In the genomic region with DNA sequence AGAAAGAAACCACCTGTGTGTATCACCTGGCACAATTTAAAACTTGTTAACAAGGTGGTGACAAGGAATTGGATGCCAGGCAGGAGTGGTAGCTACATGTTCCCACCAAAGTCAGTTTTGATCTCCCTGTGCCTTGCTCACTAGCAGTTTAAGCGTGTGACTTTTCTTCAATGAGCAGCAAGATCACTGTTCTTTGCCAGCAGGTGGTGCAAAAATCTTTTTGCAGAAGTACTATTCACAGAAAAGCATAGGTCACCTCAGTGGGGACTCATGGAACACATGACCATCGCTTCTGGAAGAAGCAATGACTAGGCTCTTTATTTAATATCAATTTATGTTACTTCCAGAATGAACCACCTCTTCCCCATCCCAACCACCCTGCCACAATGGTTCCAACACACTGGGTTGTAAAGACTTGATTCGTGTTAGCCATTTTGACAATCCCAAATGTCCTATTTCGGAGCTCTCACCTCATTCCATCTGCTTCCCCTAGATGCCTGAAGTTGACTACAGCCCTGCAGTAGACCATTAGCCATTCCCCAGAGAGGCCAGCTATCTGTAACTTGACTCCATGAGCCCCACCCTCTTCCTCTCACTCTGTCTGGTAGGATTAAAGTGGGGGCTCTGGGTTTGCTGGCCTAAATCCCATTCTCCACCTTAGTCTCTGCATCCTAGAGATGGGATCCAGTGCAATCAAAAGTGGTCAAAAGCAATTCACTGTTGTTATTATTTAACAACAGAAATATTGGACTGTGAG, we compare ENCODE assay signal across 1 cellular context.
A peak's percentile ranks its signal among the peaks of the same experiment; 100 is the strongest.
TF ChIP-seq lines count a peak whose summit lies in the region.

No MANE protein-coding gene starts in this region.

TF ChIP-seq in GM23338, 12 proteins besides CTCF, POLR2A, EP300 and RAD21 (continued from another document):
- TF ChIP-seq, protein P1, sequence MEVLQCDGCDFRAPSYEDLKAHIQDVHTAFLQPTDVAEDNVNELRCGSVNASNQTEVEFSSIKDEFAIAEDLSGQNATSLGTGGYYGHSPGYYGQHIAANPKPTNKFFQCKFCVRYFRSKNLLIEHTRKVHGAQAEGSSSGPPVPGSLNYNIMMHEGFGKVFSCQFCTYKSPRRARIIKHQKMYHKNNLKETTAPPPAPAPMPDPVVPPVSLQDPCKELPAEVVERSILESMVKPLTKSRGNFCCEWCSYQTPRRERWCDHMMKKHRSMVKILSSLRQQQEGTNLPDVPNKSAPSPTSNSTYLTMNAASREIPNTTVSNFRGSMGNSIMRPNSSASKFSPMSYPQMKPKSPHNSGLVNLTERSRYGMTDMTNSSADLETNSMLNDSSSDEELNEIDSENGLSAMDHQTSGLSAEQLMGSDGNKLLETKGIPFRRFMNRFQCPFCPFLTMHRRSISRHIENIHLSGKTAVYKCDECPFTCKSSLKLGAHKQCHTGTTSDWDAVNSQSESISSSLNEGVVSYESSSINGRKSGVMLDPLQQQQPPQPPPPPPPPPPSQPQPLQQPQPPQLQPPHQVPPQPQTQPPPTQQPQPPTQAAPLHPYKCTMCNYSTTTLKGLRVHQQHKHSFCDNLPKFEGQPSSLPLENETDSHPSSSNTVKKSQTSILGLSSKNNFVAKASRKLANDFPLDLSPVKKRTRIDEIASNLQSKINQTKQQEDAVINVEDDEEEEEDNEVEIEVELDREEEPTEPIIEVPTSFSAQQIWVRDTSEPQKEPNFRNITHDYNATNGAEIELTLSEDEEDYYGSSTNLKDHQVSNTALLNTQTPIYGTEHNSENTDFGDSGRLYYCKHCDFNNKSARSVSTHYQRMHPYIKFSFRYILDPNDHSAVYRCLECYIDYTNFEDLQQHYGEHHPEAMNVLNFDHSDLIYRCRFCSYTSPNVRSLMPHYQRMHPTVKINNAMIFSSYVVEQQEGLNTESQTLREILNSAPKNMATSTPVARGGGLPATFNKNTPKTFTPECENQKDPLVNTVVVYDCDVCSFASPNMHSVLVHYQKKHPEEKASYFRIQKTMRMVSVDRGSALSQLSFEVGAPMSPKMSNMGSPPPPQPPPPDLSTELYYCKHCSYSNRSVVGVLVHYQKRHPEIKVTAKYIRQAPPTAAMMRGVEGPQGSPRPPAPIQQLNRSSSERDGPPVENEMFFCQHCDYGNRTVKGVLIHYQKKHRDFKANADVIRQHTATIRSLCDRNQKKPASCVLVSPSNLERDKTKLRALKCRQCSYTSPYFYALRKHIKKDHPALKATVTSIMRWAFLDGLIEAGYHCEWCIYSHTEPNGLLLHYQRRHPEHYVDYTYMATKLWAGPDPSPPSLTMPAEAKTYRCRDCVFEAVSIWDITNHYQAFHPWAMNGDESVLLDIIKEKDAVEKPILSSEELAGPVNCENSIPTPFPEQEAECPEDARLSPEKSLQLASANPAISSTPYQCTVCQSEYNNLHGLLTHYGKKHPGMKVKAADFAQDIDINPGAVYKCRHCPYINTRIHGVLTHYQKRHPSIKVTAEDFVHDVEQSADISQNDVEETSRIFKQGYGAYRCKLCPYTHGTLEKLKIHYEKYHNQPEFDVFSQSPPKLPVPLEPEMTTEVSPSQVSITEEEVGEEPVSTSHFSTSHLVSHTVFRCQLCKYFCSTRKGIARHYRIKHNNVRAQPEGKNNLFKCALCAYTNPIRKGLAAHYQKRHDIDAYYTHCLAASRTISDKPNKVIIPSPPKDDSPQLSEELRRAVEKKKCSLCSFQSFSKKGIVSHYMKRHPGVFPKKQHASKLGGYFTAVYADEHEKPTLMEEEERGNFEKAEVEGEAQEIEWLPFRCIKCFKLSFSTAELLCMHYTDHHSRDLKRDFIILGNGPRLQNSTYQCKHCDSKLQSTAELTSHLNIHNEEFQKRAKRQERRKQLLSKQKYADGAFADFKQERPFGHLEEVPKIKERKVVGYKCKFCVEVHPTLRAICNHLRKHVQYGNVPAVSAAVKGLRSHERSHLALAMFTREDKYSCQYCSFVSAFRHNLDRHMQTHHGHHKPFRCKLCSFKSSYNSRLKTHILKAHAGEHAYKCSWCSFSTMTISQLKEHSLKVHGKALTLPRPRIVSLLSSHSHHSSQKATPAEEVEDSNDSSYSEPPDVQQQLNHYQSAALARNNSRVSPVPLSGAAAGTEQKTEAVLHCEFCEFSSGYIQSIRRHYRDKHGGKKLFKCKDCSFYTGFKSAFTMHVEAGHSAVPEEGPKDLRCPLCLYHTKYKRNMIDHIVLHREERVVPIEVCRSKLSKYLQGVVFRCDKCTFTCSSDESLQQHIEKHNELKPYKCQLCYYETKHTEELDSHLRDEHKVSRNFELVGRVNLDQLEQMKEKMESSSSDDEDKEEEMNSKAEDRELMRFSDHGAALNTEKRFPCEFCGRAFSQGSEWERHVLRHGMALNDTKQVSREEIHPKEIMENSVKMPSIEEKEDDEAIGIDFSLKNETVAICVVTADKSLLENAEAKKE (CRISPR knock-in tag; IDR thresholded peaks at IDR 0.05) = peak; percentile 50; the same call in 1 of the 2 replicates
- TF ChIP-seq, protein P2, sequence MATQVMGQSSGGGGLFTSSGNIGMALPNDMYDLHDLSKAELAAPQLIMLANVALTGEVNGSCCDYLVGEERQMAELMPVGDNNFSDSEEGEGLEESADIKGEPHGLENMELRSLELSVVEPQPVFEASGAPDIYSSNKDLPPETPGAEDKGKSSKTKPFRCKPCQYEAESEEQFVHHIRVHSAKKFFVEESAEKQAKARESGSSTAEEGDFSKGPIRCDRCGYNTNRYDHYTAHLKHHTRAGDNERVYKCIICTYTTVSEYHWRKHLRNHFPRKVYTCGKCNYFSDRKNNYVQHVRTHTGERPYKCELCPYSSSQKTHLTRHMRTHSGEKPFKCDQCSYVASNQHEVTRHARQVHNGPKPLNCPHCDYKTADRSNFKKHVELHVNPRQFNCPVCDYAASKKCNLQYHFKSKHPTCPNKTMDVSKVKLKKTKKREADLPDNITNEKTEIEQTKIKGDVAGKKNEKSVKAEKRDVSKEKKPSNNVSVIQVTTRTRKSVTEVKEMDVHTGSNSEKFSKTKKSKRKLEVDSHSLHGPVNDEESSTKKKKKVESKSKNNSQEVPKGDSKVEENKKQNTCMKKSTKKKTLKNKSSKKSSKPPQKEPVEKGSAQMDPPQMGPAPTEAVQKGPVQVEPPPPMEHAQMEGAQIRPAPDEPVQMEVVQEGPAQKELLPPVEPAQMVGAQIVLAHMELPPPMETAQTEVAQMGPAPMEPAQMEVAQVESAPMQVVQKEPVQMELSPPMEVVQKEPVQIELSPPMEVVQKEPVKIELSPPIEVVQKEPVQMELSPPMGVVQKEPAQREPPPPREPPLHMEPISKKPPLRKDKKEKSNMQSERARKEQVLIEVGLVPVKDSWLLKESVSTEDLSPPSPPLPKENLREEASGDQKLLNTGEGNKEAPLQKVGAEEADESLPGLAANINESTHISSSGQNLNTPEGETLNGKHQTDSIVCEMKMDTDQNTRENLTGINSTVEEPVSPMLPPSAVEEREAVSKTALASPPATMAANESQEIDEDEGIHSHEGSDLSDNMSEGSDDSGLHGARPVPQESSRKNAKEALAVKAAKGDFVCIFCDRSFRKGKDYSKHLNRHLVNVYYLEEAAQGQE (IDR thresholded peaks at IDR 0.05; ENCODE audit: unreplicated experiment) = no peak
